Comparison of ENCODE assay signal across 17 cellular contexts in genomic region chr4:1833307-1834046, GRCh38. TPM values are rescaled to one million over a fixed set of nuclear protein-coding genes. Genes with fewer than 3 reads are reported as not detected.
DNase-seq lines count a peak whose midpoint lies in the region; ATAC-seq lines count a peak whose summit lies in the region.
"Had no signal": no experiment of that assay in that cellular context is flagged by ENCODE, and none has a peak within 500 bp of the region (broad histone marks: within the 10 kb centered on the region; RNA-seq: fewer than 3 reads in every experiment).

No MANE protein-coding gene starts in this region.

- no peaks in the 10 kb centered on the region for H3K4me1 Mint-ChIP-seq in activated T-helper 17 cell treated with anti-CD3 and anti-CD28 coated beads, Interleukin-2, amount 50 U/mL, for 72 hours
- H3K4me1 Mint-ChIP-seq in stimulated activated memory B cell treated with anti-CD40 and anti-IgM and Interleukin-4, amounts not matched to agents 10 μg/mL and 1 μg/mL and 100 μg/mL, for 72 hours, result peaks cover 30% of the 10 kb centered on the region

- H3K36me3 Mint-ChIP-seq in activated T-helper 17 cell treated with anti-CD3 and anti-CD28 coated beads, Interleukin-2, amount 50 U/mL, for 72 hours (ENCODE audit: low read depth), result peaks cover 85% of the 10 kb centered on the region
- peaks cover 65% of the 10 kb centered on the region for H3K36me3 Mint-ChIP-seq in stimulated activated memory B cell treated with anti-CD40 and anti-IgM and Interleukin-4, amounts not matched to agents 10 μg/mL and 1 μg/mL and 100 μg/mL, for 72 hours
- H3K36me3 Mint-ChIP-seq: natural killer cell had no signal

- H3K9me3 Mint-ChIP-seq in activated T-helper 17 cell treated with anti-CD3 and anti-CD28 coated beads, Interleukin-2, amount 50 U/mL, for 72 hours, result no peaks in the 10 kb centered on the region
- H3K9me3 Mint-ChIP-seq in stimulated activated memory B cell treated with anti-CD40 and anti-IgM and Interleukin-4, amounts not matched to agents 10 μg/mL and 1 μg/mL and 100 μg/mL, for 72 hours, result no peaks in the 10 kb centered on the region
- H3K9me3 Mint-ChIP-seq: natural killer cell had no signal

- no peak for DNase-seq in NK-92 (lab: John Stamatoyannopoulos, UW; ENCODE audit: unreplicated experiment)
- DNase-seq in NCI-H2107 (lab: John Stamatoyannopoulos, UW), result no peak
- no peak for DNase-seq in GM19238 (ENCODE audit: insufficient read length, low spot score)
- no peak for DNase-seq in HCEC 1CT
- DNase-seq: activated CD8-positive, alpha-beta T cell treated with anti-CD3 and anti-CD28 coated beads, Interleukin-2, amount 10 ng/mL, durations not matched to agents 7 days and 5 days; BE2C; gastrocnemius medialis; lower lobe of right lung; MG63; natural killer cell; NCI-H1930; NCI-H526; PC-9 had no signal

- H3K27me3 Mint-ChIP-seq in activated T-helper 17 cell treated with anti-CD3 and anti-CD28 coated beads, Interleukin-2, amount 50 U/mL, for 72 hours, result no peaks in the 10 kb centered on the region
- no peaks in the 10 kb centered on the region for H3K27me3 Mint-ChIP-seq in stimulated activated memory B cell treated with anti-CD40 and anti-IgM and Interleukin-4, amounts not matched to agents 10 μg/mL and 1 μg/mL and 100 μg/mL, for 72 hours

- ATAC-seq in GM18861 (IDR thresholded peaks at IDR 0.05; ENCODE audit: unreplicated experiment) (peak; percentile 9), HG02885 (IDR thresholded peaks at IDR 0.05; ENCODE audit: poor library complexity, unreplicated experiment) (peak; percentile 28)
- ATAC-seq in activated T-helper 17 cell treated with anti-CD3 and anti-CD28 coated beads, Interleukin-2, amount 50 U/mL, for 72 hours (replicated peaks), result no peak
- peak; percentile 9 for ATAC-seq in stimulated activated memory B cell treated with anti-CD40 and anti-IgM and Interleukin-4, amounts not matched to agents 10 μg/mL and 1 μg/mL and 100 μg/mL, for 72 hours
- ATAC-seq: activated CD8-positive, alpha-beta T cell treated with anti-CD3 and anti-CD28 coated beads, Interleukin-2, amount 10 ng/mL, durations not matched to agents 7 days and 5 days; gastrocnemius medialis; natural killer cell had no signal

- no peak overlapping the region for H3K4me3 Mint-ChIP-seq in activated T-helper 17 cell treated with anti-CD3 and anti-CD28 coated beads, Interleukin-2, amount 50 U/mL, for 72 hours
- peak overlapping the region; percentile 19 for H3K4me3 Mint-ChIP-seq in stimulated activated memory B cell treated with anti-CD40 and anti-IgM and Interleukin-4, amounts not matched to agents 10 μg/mL and 1 μg/mL and 100 μg/mL, for 72 hours
- H3K4me3 Mint-ChIP-seq: activated CD8-positive, alpha-beta T cell treated with anti-CD3 and anti-CD28 coated beads, Interleukin-2, amount 10 ng/mL, durations not matched to agents 7 days and 5 days; natural killer cell had no signal

- H3K27ac Mint-ChIP-seq in activated T-helper 17 cell treated with anti-CD3 and anti-CD28 coated beads, Interleukin-2, amount 50 U/mL, for 72 hours, result peak overlapping the region; percentile 62
- peak overlapping the region; percentile 92 for H3K27ac Mint-ChIP-seq in stimulated activated memory B cell treated with anti-CD40 and anti-IgM and Interleukin-4, amounts not matched to agents 10 μg/mL and 1 μg/mL and 100 μg/mL, for 72 hours
- H3K27ac Mint-ChIP-seq: natural killer cell had no signal

RNA-seq across cellular contexts. Expression of gene LETM1, which starts 22.5 kb away (rescaled TPM):
- 10 to 100 TPM; 21.3 to 71.0 TPM for total RNA-seq in activated T-helper 17 cell treated with anti-CD3 and anti-CD28 coated beads, Interleukin-2, amount 50 U/mL, for 72 hours

RNA-seq across cellular contexts. Expression of gene NSD2, which starts 37.7 kb away (rescaled TPM):
- total RNA-seq in activated T-helper 17 cell treated with anti-CD3 and anti-CD28 coated beads, Interleukin-2, amount 50 U/mL, for 72 hours, result 100 to 1,000 TPM; 187 to 239 TPM

RNA-seq across cellular contexts. Expression of gene FGFR3, which starts 40.4 kb away (rescaled TPM):
- total RNA-seq in activated T-helper 17 cell treated with anti-CD3 and anti-CD28 coated beads, Interleukin-2, amount 50 U/mL, for 72 hours, result under 1 TPM in 1 of 2 donors, not detected in 1; 0.05 TPM
- total RNA-seq: natural killer cell had no signal
